ENCODE assay signal across 8 cellular contexts in the genomic region with DNA sequence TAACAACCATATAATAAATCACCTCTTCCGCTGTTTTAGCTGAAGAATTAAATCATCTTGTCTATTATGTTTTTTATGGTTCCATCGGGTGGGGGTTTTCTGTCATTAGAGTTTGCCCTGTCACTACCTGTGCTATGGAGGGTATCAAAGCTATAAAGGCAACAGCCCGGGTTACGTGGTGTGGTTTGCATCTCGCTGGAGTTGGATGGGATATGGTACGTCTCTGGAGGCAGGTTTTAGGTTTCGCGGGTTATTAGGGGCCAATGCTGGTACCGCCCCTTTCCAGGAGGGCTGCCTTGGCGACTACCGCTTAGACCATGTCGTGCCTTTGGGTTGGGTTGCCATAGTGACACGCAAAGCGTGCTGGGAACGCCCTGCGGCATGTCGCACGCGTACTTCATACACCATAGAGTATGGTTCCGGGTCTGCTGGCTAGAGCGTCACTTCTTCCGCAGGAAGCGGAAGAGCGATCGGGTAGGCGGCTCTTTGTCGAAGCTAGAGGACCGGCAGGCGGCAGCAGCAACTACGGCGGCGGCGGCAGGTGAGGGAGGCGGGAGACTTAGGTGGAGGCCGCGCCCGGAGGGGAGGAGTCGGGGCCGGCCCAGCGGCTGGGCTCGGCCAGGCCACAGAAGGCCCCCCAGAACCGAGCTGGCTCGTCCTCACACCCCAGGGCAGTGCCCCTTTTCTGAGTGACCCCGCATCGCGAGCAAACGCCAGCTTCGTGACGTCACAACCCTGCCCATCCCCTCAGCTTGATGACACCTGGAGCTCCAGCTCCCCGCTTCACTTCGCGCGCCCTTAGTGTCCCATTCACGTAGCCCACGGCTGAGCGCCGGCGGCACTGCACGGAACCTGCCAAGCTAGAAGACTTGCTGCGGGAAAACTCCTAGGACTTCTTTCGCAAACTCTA. TPM values are rescaled to one million over a fixed set of nuclear protein-coding genes. Genes with fewer than 3 reads are reported as not detected.
DNase-seq lines count a peak whose midpoint lies in the region; ATAC-seq and TF ChIP-seq lines count a peak whose summit lies in the region.

TSS of gene ZC3H10 (plus strand) at position 489 of the 910 bp plus-strand sequence. CDS start 2,297 bp downstream, outside the sequence.

- H3K27ac ChIP-seq in spleen, result peak within 1 kb of the TSS; percentile 91 to 98 (median 95)

- H3K36me3 ChIP-seq in spleen, result peaks cover 0 to 50% (median 27%) of the 10 kb centered on the region in 6 donors

- DNase-seq in AG08395 (ENCODE audit: low spot score), result peak; percentile 98
- peak; percentile 98 for DNase-seq in NCI-H2196 treated with DMSO at 0.1 percent for 48 hours (lab: John Stamatoyannopoulos, UW; ENCODE audit: unreplicated experiment)
- peak; percentile 100 for DNase-seq in cardiac fibroblast (ENCODE audit: low read depth in 2 of 2)
- peak; percentile 99 for DNase-seq in inferior parietal cortex (ENCODE audit: extremely low spot score)
- peak; percentile 100 for DNase-seq in spleen

- peak; percentile 87 for ATAC-seq in GM18873 (IDR thresholded peaks at IDR 0.05; ENCODE audit: low FRiP score, unreplicated experiment)
- peak; percentile 74 for ATAC-seq in HG03139 (IDR thresholded peaks at IDR 0.05; ENCODE audit: unreplicated experiment)

- TF ChIP-seq CTCF in WI38 (IDR thresholded peaks at IDR 0.05; ENCODE audit: low read depth, low read length) (peak; percentile 48), cardiac fibroblast (IDR thresholded peaks at IDR 0.05; ENCODE audit: low read depth, low read length) (peak; percentile 50), spleen (IDR thresholded peaks at IDR 0.05 in 8 of 11, conservative IDR thresholded peaks at IDR 0.05 in 3 of 11) (peak; percentile 48 to 81 (median 69))

- WGBS in spleen, 5 donors, result 0 to 1% (median 1%) methylated on average over 54 to 61 of the region's 61 CpGs

- H3K9me3 ChIP-seq in spleen, result no peaks in the 10 kb centered on the region

- H3K4me3 ChIP-seq in WI38 (ENCODE audit: low read depth, low read length) (peak within 1 kb of the TSS; percentile 72), cardiac fibroblast (replicated peaks in 1 of 2; ENCODE audit: low read depth in 2 of 2, low read length in 2 of 2) (peak within 1 kb of the TSS; percentile 80 to 86), spleen (peak within 1 kb of the TSS; percentile 56 to 80 (median 74))

- H3K4me1 ChIP-seq in spleen, result peaks cover 15 to 70% (median 41%) of the 10 kb centered on the region in 6 donors

- no peaks in the 10 kb centered on the region for H3K27me3 ChIP-seq in spleen (replicated peaks in 1 of 7)

- intact Hi-C loops in spleen (cut with DNase I; ENCODE audit: low total_unique reads), result no loop called here

- peak in 2 of 3 donors; percentile 37 to 84 for TF ChIP-seq POLR2A in spleen (IDR thresholded peaks at IDR 0.05)

RNA-seq across cellular contexts. Expression of gene ZC3H10, which starts in this region (rescaled TPM):
- 10 to 100 TPM in 4 of 7 donors, 1 to 10 TPM in 3; 7.4 to 13.6 (median 10.5) TPM for total RNA-seq in spleen
- polyA plus RNA-seq in spleen, result 1 to 10 TPM; 1.5 to 4.0 (median 2.5) TPM

Comparison
In these comparisons a context has a peak if more than half of its experiments do, and no peak if none do; other contexts are left out.
1. Peak in every context shown above with its lines: DNase-seq, ATAC-seq, H3K4me3 ChIP-seq and H3K27ac ChIP-seq.